In the genomic region with DNA sequence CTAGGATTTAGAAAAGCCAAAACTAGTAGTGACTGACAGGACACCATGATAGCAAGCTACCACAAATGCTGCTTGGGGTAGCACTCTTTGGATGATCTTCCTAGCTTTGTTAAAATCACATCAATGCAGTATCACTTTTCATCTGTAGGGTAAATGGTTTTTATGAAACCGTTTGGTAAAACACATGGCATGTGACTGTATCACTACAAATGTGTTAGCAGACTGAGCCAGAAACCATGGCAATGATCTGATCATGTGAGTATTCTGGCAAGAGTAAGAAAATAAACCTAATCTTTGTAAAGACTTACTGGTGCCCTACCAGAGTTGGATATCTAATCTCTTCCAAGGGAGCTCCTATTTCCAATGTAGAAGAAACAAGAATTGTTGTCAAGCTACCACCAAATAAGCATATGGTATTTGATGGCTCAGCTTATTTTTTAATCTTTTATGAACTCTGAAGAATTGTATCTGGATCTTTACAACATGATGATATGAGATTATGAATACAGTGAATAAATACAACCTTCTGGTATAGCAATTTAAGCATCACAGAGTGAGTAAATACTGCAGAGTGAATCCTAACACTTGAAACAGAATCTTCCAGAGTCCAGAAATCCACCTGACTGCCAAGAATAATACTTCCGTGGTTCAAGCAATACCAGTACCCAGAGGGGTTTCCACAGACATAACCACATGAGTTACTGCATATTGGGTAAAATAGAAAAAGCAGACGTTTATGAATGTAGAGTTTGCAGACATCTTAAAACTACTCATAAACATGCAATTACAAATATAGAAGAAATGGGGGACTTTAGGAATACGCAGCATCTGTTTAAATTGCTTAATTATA, we compare ENCODE assay signal across 8 cellular contexts.
A peak's percentile ranks its signal among the peaks of the same experiment; 100 is the strongest.
DNase-seq lines count a peak whose midpoint lies in the region; ATAC-seq and TF ChIP-seq lines count a peak whose summit lies in the region.
"Had no signal": no experiment of that assay in that cellular context is flagged by ENCODE, and none has a peak within 500 bp of the region (broad histone marks: within the 10 kb centered on the region; RNA-seq: fewer than 3 reads in every experiment).

No MANE protein-coding gene starts in this region.

- TF ChIP-seq CTCF in hepatocyte (IDR thresholded peaks at IDR 0.05; ENCODE audit: poor library complexity) = no peak
- no peak for TF ChIP-seq CTCF in activated CD8-positive, alpha-beta T cell treated with anti-CD3 and anti-CD28 coated beads for 36 hours (IDR thresholded peaks at IDR 0.05)

- H3K79me2 ChIP-seq in hepatocyte = peaks cover 55% of the 10 kb centered on the region

- no peaks in the 10 kb centered on the region for H3K9me3 Mint-ChIP-seq in activated CD8-positive, alpha-beta T cell treated with anti-CD3 and anti-CD28 coated beads for 36 hours

- CTCF ChIA-PET in activated CD8-positive, alpha-beta T cell treated with anti-CD3 and anti-CD28 coated beads for 36 hours (lab: Charles Lee) = interaction anchor here (0.8 to 3.1 kb wide), 4 partner anchors 11 to 420 kb away, joined by 3 to 12 read pairs (median 4); no protein-coding TSS in a partner anchor

- peaks cover 8% of the 10 kb centered on the region for H3K27me3 Mint-ChIP-seq in activated CD8-positive, alpha-beta T cell treated with anti-CD3 and anti-CD28 coated beads for 36 hours

- no peak overlapping the region for H2AFZ ChIP-seq in hepatocyte

- H3K27ac Mint-ChIP-seq in activated CD8-positive, alpha-beta T cell treated with anti-CD3 and anti-CD28 coated beads for 36 hours = no peak overlapping the region

- POLR2A ChIA-PET in activated CD8-positive, alpha-beta T cell treated with anti-CD3 and anti-CD28 coated beads for 36 hours (lab: Charles Lee) = no interaction called here

- intact Hi-C loops in activated CD8-positive, alpha-beta T cell treated with anti-CD3 and anti-CD28 coated beads for 36 hours (cut with micrococcal nuclease) = no loop called here

- H4K20me1 ChIP-seq in hepatocyte (ENCODE audit: insufficient read depth, poor library complexity, severe bottlenecking) = no peaks in the 10 kb centered on the region

- H3K9me2 ChIP-seq in hepatocyte (replicated peaks; ENCODE audit: insufficient read depth) = no peaks in the 10 kb centered on the region

- WGBS in hepatocyte (ENCODE audit: low lambda C conversion rate, missing lambda C conversion rate) = 73% methylated on average over 4 of the region's 4 CpGs

- H3K27ac ChIP-seq in hepatocyte (peak overlapping the region; percentile 74), stomach smooth muscle (ENCODE audit: low read length) (peak overlapping the region; percentile 56)

- H3K9ac ChIP-seq in stomach smooth muscle (ENCODE audit: low read length in 2 of 2) = no peak overlapping the region

- H3K4me3 ChIP-seq in hepatocyte (no peak overlapping the region), stomach smooth muscle (ENCODE audit: low read length in 2 of 2) (peak overlapping the region in 1 of 2 donors; percentile 87)

- no peak for ATAC-seq in activated CD8-positive, alpha-beta T cell treated with anti-CD3 and anti-CD28 coated beads for 36 hours
- ATAC-seq in GM18909 (IDR thresholded peaks at IDR 0.05; ENCODE audit: poor library complexity, unreplicated experiment) = no peak

- H3K4me1 Mint-ChIP-seq in activated CD8-positive, alpha-beta T cell treated with anti-CD3 and anti-CD28 coated beads for 36 hours (ENCODE audit: low read depth) = peaks cover 25% of the 10 kb centered on the region

- H3K9me3 ChIP-seq in hepatocyte (ENCODE audit: low read depth) (no peaks in the 10 kb centered on the region), stomach smooth muscle (ENCODE audit: control insufficient read depth in 2 of 2, low read length in 2 of 2) (no peaks in the 10 kb centered on the region)

- H3K4me1 ChIP-seq in hepatocyte (ENCODE audit: insufficient read depth) = peaks cover 35% of the 10 kb centered on the region
- H3K4me1 ChIP-seq in stomach smooth muscle (ENCODE audit: control insufficient read depth, insufficient read depth, low read length) = peaks cover 9% of the 10 kb centered on the region

- H3K27me3 ChIP-seq in hepatocyte (no peaks in the 10 kb centered on the region), stomach smooth muscle (ENCODE audit: control insufficient read depth in 1 of 2, insufficient read depth in 2 of 2, low read length in 2 of 2) (no peaks in the 10 kb centered on the region)

- DNase-seq in HCEC 1CT (peak; percentile 51), amniotic epithelial cell (ENCODE audit: low read depth) (peak; percentile 72), hepatocyte (ENCODE audit: low spot score) (no peak)
- no peak for DNase-seq in activated CD8-positive, alpha-beta T cell treated with anti-CD3 and anti-CD28 coated beads for 36 hours
- DNase-seq in stimulated activated CD4-positive, alpha-beta T cell treated with anti-CD3 and anti-CD28 coated beads, Interleukin-15, amount 100 ng/mL, for 24 hours = no peak
- DNase-seq: hippocampal formation had no signal

- H3K36me3 ChIP-seq in hepatocyte (replicated peaks; ENCODE audit: insufficient read depth, low read depth) (no peaks in the 10 kb centered on the region), stomach smooth muscle (ENCODE audit: control insufficient read depth in 2 of 2, insufficient read depth in 2 of 2, low read length in 2 of 2) (no peaks in the 10 kb centered on the region)

- H3K4me2 ChIP-seq in hepatocyte = peak overlapping the region; percentile 88

- no peaks in the 10 kb centered on the region for H3K36me3 Mint-ChIP-seq in activated CD8-positive, alpha-beta T cell treated with anti-CD3 and anti-CD28 coated beads for 36 hours (ENCODE audit: low read depth)

- H3K4me3 Mint-ChIP-seq in activated CD8-positive, alpha-beta T cell treated with anti-CD3 and anti-CD28 coated beads for 36 hours = no peak overlapping the region

Comparison
In these comparisons a context has a peak if more than half of its experiments do, and no peak if none do; other contexts are left out.
1. DNase-seq: peak in HCEC 1CT (single experiment) and amniotic epithelial cell (single experiment); none in hepatocyte (single experiment), activated CD8-positive, alpha-beta T cell treated with anti-CD3 and anti-CD28 coated beads for 36 hours (single experiment) and stimulated activated CD4-positive, alpha-beta T cell treated with anti-CD3 and anti-CD28 coated beads, Interleukin-15, amount 100 ng/mL, for 24 hours (single experiment).